ENCODE assay signal across 6 cellular contexts in the genomic region with DNA sequence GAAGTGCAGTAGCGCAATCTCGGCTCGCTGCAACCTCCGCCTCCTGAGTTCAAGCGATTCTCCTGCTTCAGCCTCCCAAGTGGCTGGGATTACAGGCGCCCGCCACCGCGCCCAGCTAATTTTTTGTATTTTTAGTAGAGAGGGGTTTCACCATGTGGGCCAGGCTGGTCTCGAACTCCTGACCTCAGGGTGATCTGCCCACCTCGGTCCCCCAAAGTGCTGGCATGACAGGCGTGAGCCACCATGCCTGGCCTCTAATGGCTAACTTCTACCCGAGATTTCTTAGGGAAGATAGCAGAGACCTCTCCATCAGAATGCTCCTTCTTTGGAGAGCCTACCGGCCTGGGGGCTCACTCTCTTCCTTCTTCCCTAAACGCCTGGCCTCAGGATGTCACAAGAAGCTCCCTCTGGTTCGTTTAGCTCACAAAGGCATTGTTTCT. TPM values are rescaled to one million over a fixed set of nuclear protein-coding genes. Genes with fewer than 3 reads are reported as not detected.
A peak's percentile ranks its signal among the peaks of the same experiment; 100 is the strongest.
DNase-seq lines count a peak whose midpoint lies in the region; ATAC-seq and TF ChIP-seq lines count a peak whose summit lies in the region.
"Not testable (repeated sequence)": the region's sequence is repeated elsewhere in the genome, so short reads cannot be mapped to it uniquely, and the experiment has no call there.

No MANE protein-coding gene starts in this region.

- not testable (repeated sequence) for H3K27me3 Mint-ChIP-seq in WTC11 (ENCODE audit: low read depth)

- TF ChIP-seq CTCF in HEK293 (tag by site-specific recombination; IDR thresholded peaks at IDR 0.05) = 0 out of 2 replicates have a peak, but pooled peaks have one; percentile 3
- TF ChIP-seq CTCF in WTC11 (IDR thresholded peaks at IDR 0.05); cardiac fibroblast (IDR thresholded peaks at IDR 0.05; ENCODE audit: low read depth, low read length); parathyroid adenoma (IDR thresholded peaks at IDR 0.05); vagina (IDR thresholded peaks at IDR 0.05): not testable (repeated sequence)

- intact Hi-C loops in vagina (cut with DNase I) = not testable (repeated sequence)

- H3K4me1 Mint-ChIP-seq in WTC11 = peaks cover 19% of the 10 kb centered on the region

- H3K36me3 Mint-ChIP-seq in WTC11 = not testable (repeated sequence)

- peak overlapping the region; percentile 55 for H3K4me2 ChIP-seq in parathyroid adenoma (ENCODE audit: low read length)

- not testable (repeated sequence) for ATAC-seq in WTC11

- not testable (repeated sequence) for TF ChIP-seq POLR2A in vagina (IDR thresholded peaks at IDR 0.05)

- H3K79me2 ChIP-seq in parathyroid adenoma = not testable (repeated sequence)

- CTCF ChIA-PET in HEK293 (lab: Yijun Ruan, JAX) = interaction anchor here (0.5 to 7.0 kb wide), 8 partner anchors 24 to 184 kb away, joined by 3 to 53 read pairs (median 4); a partner anchor contains a TSS
- CTCF ChIA-PET in WTC11 (lab: Charles Lee) = interaction anchor here (0.6 to 2.3 kb wide), 12 partner anchors 15 to 313 kb away, joined by 3 to 17 read pairs (median 4); a partner anchor contains a TSS

- H3K9ac ChIP-seq in iPS-18a (ENCODE audit: low read length) = peak overlapping the region; percentile 71
- H3K9ac ChIP-seq in parathyroid adenoma = not testable (repeated sequence)

- H3K27me3 ChIP-seq in iPS-18a (ENCODE audit: control insufficient read depth, insufficient read depth, low read length); parathyroid adenoma (ENCODE audit: control insufficient read depth, insufficient read depth, low read length); vagina: not testable (repeated sequence)

- peak overlapping the region; percentile 99; the same call in 1 of the 2 replicates for H3K27ac Mint-ChIP-seq in WTC11

- DNase-seq in WTC11 (ENCODE audit: low spot score); cardiac fibroblast (ENCODE audit: low read depth in 2 of 2); vagina (ENCODE audit: extremely low spot score in 2 of 2): not testable (repeated sequence)

- H3K9me3 ChIP-seq in HEK293 (ENCODE audit: control insufficient read depth, insufficient read depth, low read depth, low read length); iPS-18a (ENCODE audit: control insufficient read depth, low read depth, low read length); parathyroid adenoma (ENCODE audit: control insufficient read depth, low read length); vagina: not testable (repeated sequence)

- peak overlapping the region; percentile 61 for H2AFZ ChIP-seq in parathyroid adenoma

- H3K36me3 ChIP-seq in HEK293 (ENCODE audit: control insufficient read depth in 2 of 2, insufficient read depth in 1 of 2, low read length in 2 of 2) (peaks cover 0 to 23% of the 10 kb centered on the region in 2 experiments; a peak in 1 of 3 replicates), vagina (peaks cover 0 to 12% of the 10 kb centered on the region in 2 donors)
- not testable (repeated sequence) for H3K36me3 ChIP-seq in iPS-18a (ENCODE audit: control insufficient read depth, low read depth, low read length); parathyroid adenoma (ENCODE audit: control insufficient read depth, insufficient read depth, low read length)

- H3K27ac ChIP-seq in HEK293 (ENCODE audit: extremely low read depth, low read depth, low read length) (peak overlapping the region; percentile 27; the same call in 1 of the 2 replicates), parathyroid adenoma (peak overlapping the region; percentile 46), vagina (peak overlapping the region; percentile 95)
- not testable (repeated sequence) for H3K27ac ChIP-seq in iPS-18a (ENCODE audit: low read length)

- POLR2A ChIA-PET in HEK293 (lab: Yijun Ruan, JAX) = interaction anchor here (0.6 to 5.0 kb wide), 20 partner anchors 12 to 1481 kb away, joined by 4 to 125 read pairs (median 12); a partner anchor contains a TSS
- POLR2A ChIA-PET in WTC11 (lab: Charles Lee) = interaction anchor here (0.6 to 1.9 kb wide), 6 partner anchors 37 to 288 kb away, joined by 3 to 13 read pairs (median 6); a partner anchor contains a TSS

- not testable (repeated sequence) for H3K9me3 Mint-ChIP-seq in WTC11

- H3K4me3 ChIP-seq in HEK293 (ENCODE audit: low read depth, low read length) (peak overlapping the region; percentile 49), cardiac fibroblast (replicated peaks in 1 of 2; ENCODE audit: low read depth in 2 of 2, low read length in 2 of 2) (peak overlapping the region; percentile 62 to 73), iPS-18a (ENCODE audit: low read length) (peak overlapping the region; percentile 76), parathyroid adenoma (ENCODE audit: low read depth, low read length) (peak overlapping the region; percentile 89), vagina (peak overlapping the region; percentile 50 to 85)

- peak overlapping the region; percentile 97 for H3K4me3 Mint-ChIP-seq in WTC11

- not testable (repeated sequence) for H3K4me1 ChIP-seq in HEK293 (ENCODE audit: control insufficient read depth, insufficient read depth, low read length); iPS-18a (ENCODE audit: control insufficient read depth, low read depth, low read length)
- H3K4me1 ChIP-seq in parathyroid adenoma (peaks cover 20% of the 10 kb centered on the region), vagina (peaks cover 16% of the 10 kb centered on the region)

RNA-seq across cellular contexts. Expression of a gene that starts 1.5 kb away (rescaled TPM):
- total RNA-seq in WTC11 (2021) (42.6 to 44.8 TPM (median 42.8 TPM) in 3 replicates), vagina (26.0 TPM)

RNA-seq across cellular contexts. Expression of a gene that starts 14.7 kb away (rescaled TPM):
- total RNA-seq in WTC11 (2021) = 3.1 to 3.5 TPM (median 3.5 TPM) in 3 replicates
- total RNA-seq in vagina = 5.9 TPM

RNA-seq across cellular contexts. Expression of a gene that starts 33.4 kb away (rescaled TPM):
- 137 to 169 TPM (median 168 TPM) in 3 replicates for total RNA-seq in WTC11 (2021)
- 45.2 TPM for total RNA-seq in vagina

RNA-seq across cellular contexts. Expression of a gene that starts 36.6 kb away (rescaled TPM):
- total RNA-seq in WTC11 (2021) (75.3 to 105 TPM (median 96.4 TPM) in 3 replicates), vagina (466 TPM)

RNA-seq across cellular contexts. Expression of a gene that starts 37.7 kb away (rescaled TPM):
- total RNA-seq in WTC11 (2021) (24.0 to 46.2 TPM (median 44.1 TPM) in 3 replicates), vagina (1.7 TPM)
